1 cellular context compared by ENCODE assay signal in the genomic region with DNA sequence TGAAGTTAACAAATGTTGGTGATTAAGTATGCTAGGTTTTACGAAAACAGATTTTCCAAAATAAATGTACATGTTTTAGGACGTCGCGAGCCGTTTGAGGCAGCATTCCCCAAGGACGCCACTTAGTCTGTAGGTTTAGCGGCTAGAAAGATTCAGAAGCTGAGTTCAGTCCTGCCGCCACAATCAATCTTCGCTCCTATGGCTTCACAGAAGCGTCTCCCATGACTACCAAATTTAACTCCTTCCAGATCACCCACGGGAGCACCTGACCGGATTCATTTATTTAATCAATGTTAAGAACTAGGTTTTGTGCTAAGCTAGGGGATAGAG.
TF ChIP-seq lines count a peak whose summit lies in the region.

No MANE protein-coding gene starts in this region.

TF ChIP-seq in HepG2, 621 proteins besides CTCF, POLR2A, EP300 and RAD21 (continued from another document):
- TF ChIP-seq, protein P1, sequence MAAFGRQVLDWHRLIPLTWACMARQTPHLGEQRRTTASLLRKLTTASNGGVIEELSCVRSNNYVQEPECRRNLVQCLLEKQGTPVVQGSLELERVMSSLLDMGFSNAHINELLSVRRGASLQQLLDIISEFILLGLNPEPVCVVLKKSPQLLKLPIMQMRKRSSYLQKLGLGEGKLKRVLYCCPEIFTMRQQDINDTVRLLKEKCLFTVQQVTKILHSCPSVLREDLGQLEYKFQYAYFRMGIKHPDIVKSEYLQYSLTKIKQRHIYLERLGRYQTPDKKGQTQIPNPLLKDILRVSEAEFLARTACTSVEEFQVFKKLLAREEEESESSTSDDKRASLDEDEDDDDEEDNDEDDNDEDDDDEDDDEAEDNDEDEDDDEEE (CRISPR knock-in tag; IDR thresholded peaks at IDR 0.05): no peak
- TF ChIP-seq BRCA1 (CRISPR knock-in tag; IDR thresholded peaks at IDR 0.05) (no peak), SMC3 (IDR thresholded peaks at IDR 0.05; ENCODE audit: low read length) (no peak), RFX5 (IDR thresholded peaks at IDR 0.05; ENCODE audit: low read depth, low read length) (no peak), ZBTB42 (CRISPR knock-in tag; IDR thresholded peaks at IDR 0.05) (no peak), SMAD1 (CRISPR knock-in tag; IDR thresholded peaks at IDR 0.05; ENCODE audit: borderline replicate concordance, low read depth) (no peak), ZZZ3 (CRISPR knock-in tag; IDR thresholded peaks at IDR 0.05; ENCODE audit: borderline replicate concordance) (no peak), TCF7 (IDR thresholded peaks at IDR 0.05; ENCODE audit: low read depth) (no peak), EHMT2 (IDR thresholded peaks at IDR 0.05; ENCODE audit: borderline replicate concordance, low read depth, low read length) (no peak), ZNF468 (CRISPR knock-in tag; IDR thresholded peaks at IDR 0.05) (no peak), HOXA9 (CRISPR knock-in tag; IDR thresholded peaks at IDR 0.05; ENCODE audit: borderline replicate concordance) (0 out of 2 replicates have a peak, but pooled peaks have one; percentile 33), ZNF709 (CRISPR knock-in tag; IDR thresholded peaks at IDR 0.05) (no peak), REPIN1 (CRISPR knock-in tag; IDR thresholded peaks at IDR 0.05; ENCODE audit: borderline replicate concordance, low read depth) (no peak), TAF15 (IDR thresholded peaks at IDR 0.05; ENCODE audit: low read depth, low read length, poor library complexity, severe bottlenecking) (no peak), GFI1 (CRISPR knock-in tag; IDR thresholded peaks at IDR 0.05; ENCODE audit: borderline replicate concordance) (0 out of 2 replicates have a peak, but pooled peaks have one; percentile 24), ZNF619 (CRISPR knock-in tag; IDR thresholded peaks at IDR 0.05) (no peak), KLF16 (CRISPR knock-in tag; IDR thresholded peaks at IDR 0.05) (no peak), XRCC5 (optimal IDR thresholded peaks at IDR 0.05; ENCODE audit: low read length) (no peak), RBM39 (IDR thresholded peaks at IDR 0.05; ENCODE audit: low read depth, low read length, poor library complexity, severe bottlenecking) (no peak), ZNF652 (CRISPR knock-in tag; IDR thresholded peaks at IDR 0.05; ENCODE audit: borderline replicate concordance, low read depth) (peak; percentile 83), ZNF776 (CRISPR knock-in tag; IDR thresholded peaks at IDR 0.05) (no peak), HNRNPL (IDR thresholded peaks at IDR 0.05; ENCODE audit: low read depth, low read length) (no peak), HHEX (CRISPR knock-in tag; IDR thresholded peaks at IDR 0.05) (no peak), RFX3 (CRISPR knock-in tag; IDR thresholded peaks at IDR 0.05) (peak; percentile 45; the same call in 1 of the 2 replicates), ARNTL (CRISPR knock-in tag; IDR thresholded peaks at IDR 0.05) (no peak), HOXA7 (CRISPR knock-in tag; IDR thresholded peaks at IDR 0.05) (no peak), MTA3 (CRISPR knock-in tag; IDR thresholded peaks at IDR 0.05) (no peak), ZNF773 (CRISPR knock-in tag; IDR thresholded peaks at IDR 0.05; ENCODE audit: borderline replicate concordance) (no peak), ZNF383 (CRISPR knock-in tag; IDR thresholded peaks at IDR 0.05; ENCODE audit: borderline replicate concordance) (no peak), SATB2 (CRISPR knock-in tag; IDR thresholded peaks at IDR 0.05) (no peak), CCAR2 (optimal IDR thresholded peaks at IDR 0.05; ENCODE audit: low read depth, low read length) (no peak), ZNF136 (CRISPR knock-in tag; IDR thresholded peaks at IDR 0.05; ENCODE audit: low read depth) (0 out of 2 replicates have a peak, but pooled peaks have one; percentile 4), HDAC2 (CRISPR knock-in tag; IDR thresholded peaks at IDR 0.05) (no peak), AKAP8 (CRISPR knock-in tag; IDR thresholded peaks at IDR 0.05) (no peak), TAF1 (CRISPR knock-in tag; IDR thresholded peaks at IDR 0.05) (no peak), ZKSCAN5 (CRISPR knock-in tag; IDR thresholded peaks at IDR 0.05) (no peak), KLF15 (CRISPR knock-in tag; IDR thresholded peaks at IDR 0.05; ENCODE audit: borderline replicate concordance) (no peak), SOX5 (CRISPR knock-in tag; IDR thresholded peaks at IDR 0.05; ENCODE audit: borderline replicate concordance) (no peak)
- TF ChIP-seq, protein P2, sequence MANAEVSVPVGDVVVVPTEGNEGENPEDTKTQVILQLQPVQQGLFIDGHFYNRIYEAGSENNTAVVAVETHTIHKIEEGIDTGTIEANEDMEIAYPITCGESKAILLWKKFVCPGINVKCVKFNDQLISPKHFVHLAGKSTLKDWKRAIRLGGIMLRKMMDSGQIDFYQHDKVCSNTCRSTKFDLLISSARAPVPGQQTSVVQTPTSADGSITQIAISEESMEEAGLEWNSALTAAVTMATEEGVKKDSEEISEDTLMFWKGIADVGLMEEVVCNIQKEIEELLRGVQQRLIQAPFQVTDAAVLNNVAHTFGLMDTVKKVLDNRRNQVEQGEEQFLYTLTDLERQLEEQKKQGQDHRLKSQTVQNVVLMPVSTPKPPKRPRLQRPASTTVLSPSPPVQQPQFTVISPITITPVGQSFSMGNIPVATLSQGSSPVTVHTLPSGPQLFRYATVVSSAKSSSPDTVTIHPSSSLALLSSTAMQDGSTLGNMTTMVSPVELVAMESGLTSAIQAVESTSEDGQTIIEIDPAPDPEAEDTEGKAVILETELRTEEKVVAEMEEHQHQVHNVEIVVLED (CRISPR knock-in tag; IDR thresholded peaks at IDR 0.05; ENCODE audit: borderline replicate concordance): no peak
- TF ChIP-seq, protein P3, sequence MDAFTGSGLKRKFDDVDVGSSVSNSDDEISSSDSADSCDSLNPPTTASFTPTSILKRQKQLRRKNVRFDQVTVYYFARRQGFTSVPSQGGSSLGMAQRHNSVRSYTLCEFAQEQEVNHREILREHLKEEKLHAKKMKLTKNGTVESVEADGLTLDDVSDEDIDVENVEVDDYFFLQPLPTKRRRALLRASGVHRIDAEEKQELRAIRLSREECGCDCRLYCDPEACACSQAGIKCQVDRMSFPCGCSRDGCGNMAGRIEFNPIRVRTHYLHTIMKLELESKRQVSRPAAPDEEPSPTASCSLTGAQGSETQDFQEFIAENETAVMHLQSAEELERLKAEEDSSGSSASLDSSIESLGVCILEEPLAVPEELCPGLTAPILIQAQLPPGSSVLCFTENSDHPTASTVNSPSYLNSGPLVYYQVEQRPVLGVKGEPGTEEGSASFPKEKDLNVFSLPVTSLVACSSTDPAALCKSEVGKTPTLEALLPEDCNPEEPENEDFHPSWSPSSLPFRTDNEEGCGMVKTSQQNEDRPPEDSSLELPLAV (CRISPR knock-in tag; conservative IDR thresholded peaks at IDR 0.05; ENCODE audit: low read depth): no peak
- TF ChIP-seq, protein P4, sequence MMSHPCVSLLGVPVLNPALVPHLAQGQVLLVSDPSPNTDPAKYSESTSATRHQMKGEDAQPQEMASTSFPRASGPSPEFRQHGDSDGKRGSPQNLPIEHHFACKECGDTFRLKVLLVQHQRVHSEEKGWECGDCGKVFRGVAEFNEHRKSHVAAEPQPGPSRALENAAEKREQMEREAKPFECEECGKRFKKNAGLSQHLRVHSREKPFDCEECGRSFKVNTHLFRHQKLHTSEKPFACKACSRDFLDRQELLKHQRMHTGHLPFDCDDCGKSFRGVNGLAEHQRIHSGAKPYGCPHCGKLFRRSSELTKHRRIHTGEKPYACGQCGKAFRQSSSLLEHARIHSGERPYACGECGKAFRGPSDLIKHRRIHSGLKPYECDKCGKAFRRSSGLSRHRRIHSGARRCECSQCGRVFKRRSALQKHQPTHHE (CRISPR knock-in tag; IDR thresholded peaks at IDR 0.05; ENCODE audit: borderline replicate concordance): no peak
- TF ChIP-seq, protein P5, sequence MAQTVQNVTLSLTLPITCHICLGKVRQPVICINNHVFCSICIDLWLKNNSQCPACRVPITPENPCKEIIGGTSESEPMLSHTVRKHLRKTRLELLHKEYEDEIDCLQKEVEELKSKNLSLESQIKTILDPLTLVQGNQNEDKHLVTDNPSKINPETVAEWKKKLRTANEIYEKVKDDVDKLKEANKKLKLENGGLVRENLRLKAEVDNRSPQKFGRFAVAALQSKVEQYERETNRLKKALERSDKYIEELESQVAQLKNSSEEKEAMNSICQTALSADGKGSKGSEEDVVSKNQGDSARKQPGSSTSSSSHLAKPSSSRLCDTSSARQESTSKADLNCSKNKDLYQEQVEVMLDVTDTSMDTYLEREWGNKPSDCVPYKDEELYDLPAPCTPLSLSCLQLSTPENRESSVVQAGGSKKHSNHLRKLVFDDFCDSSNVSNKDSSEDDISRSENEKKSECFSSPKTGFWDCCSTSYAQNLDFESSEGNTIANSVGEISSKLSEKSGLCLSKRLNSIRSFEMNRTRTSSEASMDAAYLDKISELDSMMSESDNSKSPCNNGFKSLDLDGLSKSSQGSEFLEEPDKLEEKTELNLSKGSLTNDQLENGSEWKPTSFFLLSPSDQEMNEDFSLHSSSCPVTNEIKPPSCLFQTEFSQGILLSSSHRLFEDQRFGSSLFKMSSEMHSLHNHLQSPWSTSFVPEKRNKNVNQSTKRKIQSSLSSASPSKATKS (CRISPR knock-in tag; IDR thresholded peaks at IDR 0.05): peak; percentile 5; the same call in 1 of the 2 replicates
- TF ChIP-seq, protein P6, sequence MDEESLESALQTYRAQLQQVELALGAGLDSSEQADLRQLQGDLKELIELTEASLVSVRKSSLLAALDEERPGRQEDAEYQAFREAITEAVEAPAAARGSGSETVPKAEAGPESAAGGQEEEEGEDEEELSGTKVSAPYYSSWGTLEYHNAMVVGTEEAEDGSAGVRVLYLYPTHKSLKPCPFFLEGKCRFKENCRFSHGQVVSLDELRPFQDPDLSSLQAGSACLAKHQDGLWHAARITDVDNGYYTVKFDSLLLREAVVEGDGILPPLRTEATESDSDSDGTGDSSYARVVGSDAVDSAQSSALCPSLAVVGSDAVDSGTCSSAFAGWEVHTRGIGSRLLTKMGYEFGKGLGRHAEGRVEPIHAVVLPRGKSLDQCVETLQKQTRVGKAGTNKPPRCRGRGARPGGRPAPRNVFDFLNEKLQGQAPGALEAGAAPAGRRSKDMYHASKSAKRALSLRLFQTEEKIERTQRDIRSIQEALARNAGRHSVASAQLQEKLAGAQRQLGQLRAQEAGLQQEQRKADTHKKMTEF (CRISPR knock-in tag; IDR thresholded peaks at IDR 0.05): no peak
- TF ChIP-seq, protein P7, sequence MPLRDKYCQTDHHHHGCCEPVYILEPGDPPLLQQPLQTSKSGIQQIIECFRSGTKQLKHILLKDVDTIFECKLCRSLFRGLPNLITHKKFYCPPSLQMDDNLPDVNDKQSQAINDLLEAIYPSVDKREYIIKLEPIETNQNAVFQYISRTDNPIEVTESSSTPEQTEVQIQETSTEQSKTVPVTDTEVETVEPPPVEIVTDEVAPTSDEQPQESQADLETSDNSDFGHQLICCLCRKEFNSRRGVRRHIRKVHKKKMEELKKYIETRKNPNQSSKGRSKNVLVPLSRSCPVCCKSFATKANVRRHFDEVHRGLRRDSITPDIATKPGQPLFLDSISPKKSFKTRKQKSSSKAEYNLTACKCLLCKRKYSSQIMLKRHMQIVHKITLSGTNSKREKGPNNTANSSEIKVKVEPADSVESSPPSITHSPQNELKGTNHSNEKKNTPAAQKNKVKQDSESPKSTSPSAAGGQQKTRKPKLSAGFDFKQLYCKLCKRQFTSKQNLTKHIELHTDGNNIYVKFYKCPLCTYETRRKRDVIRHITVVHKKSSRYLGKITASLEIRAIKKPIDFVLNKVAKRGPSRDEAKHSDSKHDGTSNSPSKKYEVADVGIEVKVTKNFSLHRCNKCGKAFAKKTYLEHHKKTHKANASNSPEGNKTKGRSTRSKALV (CRISPR knock-in tag; IDR thresholded peaks at IDR 0.05): no peak
- TF ChIP-seq, protein P8, sequence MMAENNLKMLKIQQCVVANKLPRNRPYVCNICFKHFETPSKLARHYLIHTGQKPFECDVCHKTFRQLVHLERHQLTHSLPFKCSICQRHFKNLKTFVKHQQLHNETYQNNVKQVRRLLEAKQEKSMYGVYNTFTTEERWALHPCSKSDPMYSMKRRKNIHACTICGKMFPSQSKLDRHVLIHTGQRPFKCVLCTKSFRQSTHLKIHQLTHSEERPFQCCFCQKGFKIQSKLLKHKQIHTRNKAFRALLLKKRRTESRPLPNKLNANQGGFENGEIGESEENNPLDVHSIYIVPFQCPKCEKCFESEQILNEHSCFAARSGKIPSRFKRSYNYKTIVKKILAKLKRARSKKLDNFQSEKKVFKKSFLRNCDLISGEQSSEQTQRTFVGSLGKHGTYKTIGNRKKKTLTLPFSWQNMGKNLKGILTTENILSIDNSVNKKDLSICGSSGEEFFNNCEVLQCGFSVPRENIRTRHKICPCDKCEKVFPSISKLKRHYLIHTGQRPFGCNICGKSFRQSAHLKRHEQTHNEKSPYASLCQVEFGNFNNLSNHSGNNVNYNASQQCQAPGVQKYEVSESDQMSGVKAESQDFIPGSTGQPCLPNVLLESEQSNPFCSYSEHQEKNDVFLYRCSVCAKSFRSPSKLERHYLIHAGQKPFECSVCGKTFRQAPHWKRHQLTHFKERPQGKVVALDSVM (CRISPR knock-in tag; IDR thresholded peaks at IDR 0.05): no peak
